In the genomic region with DNA sequence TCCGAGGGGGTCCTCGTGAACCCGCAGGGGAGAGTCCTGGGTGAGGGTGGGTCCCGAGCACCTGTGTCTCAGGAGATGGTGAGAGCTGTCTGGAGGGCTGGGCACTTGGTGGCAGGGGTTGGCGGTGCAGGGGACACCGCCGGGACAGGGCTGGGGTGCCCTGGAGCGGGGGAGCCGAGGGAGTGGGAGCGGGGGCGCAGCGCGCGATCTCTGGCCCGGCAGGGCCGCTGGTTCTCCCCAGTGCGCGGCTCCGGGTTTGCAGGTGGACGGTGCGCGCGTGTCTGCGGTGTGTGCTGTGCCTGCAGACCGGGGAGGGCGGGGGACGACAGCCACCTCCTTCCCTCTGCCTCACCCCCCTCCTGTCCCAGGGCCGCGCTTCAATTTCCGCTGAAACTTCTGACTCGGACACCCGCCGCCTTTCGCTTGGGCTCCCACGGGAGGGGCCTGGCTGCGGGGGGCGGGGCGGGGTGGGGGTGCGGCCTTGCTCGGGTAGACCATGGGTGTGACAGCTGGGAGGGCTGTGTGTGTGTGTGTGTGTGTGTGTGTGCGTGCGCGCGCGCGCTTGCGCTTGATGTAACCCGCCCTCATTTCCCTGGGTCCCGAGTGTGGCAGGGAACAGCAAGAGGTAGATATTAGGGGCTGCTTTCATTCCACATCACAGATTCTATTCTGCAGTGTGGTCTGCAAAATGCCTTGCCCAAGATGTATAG, we compare ENCODE assay signal across 8 cellular contexts. TPM values are rescaled to one million over a fixed set of nuclear protein-coding genes. Genes with fewer than 3 reads are reported as not detected.
DNase-seq lines count a peak whose midpoint lies in the region; ATAC-seq lines count a peak whose summit lies in the region.

No MANE protein-coding gene starts in this region.

- H3K27me3 Mint-ChIP-seq in activated naive CD8-positive, alpha-beta T cell treated with anti-CD3 and anti-CD28 coated beads, Interleukin-2, amount 50 U/mL, for 24 hours = no peaks in the 10 kb centered on the region

- intact Hi-C loops in left ventricle myocardium superior (cut with micrococcal nuclease) = no loop called here
- intact Hi-C loops in sciatic nerve (cut with DNase I) = no loop called here

- H3K27ac Mint-ChIP-seq in activated naive CD8-positive, alpha-beta T cell treated with anti-CD3 and anti-CD28 coated beads, Interleukin-2, amount 50 U/mL, for 24 hours = peak overlapping the region; percentile 59

- DNase-seq in ELF-1 (ENCODE audit: low read depth, low spot score) (peak; percentile 52), LHCN-M2 (ENCODE audit: low read depth) (peak; percentile 45), SW 1271 (lab: John Stamatoyannopoulos, UW) (peak; percentile 59 to 68), left ventricle myocardium superior (peak; percentile 75), sciatic nerve (ENCODE audit: low spot score) (peak; percentile 76), SKM-1 treated with dmso at 0.1 percent for 144 hours (lab: John Stamatoyannopoulos, UW; ENCODE audit: unreplicated experiment) (no peak)
- DNase-seq in activated naive CD8-positive, alpha-beta T cell treated with anti-CD3 and anti-CD28 coated beads, Interleukin-2, amount 50 U/mL, for 24 hours = peak; percentile 80

- no peaks in the 10 kb centered on the region for H3K9me3 Mint-ChIP-seq in activated naive CD8-positive, alpha-beta T cell treated with anti-CD3 and anti-CD28 coated beads, Interleukin-2, amount 50 U/mL, for 24 hours

- peaks cover 21% of the 10 kb centered on the region for H3K4me1 Mint-ChIP-seq in activated naive CD8-positive, alpha-beta T cell treated with anti-CD3 and anti-CD28 coated beads, Interleukin-2, amount 50 U/mL, for 24 hours

- H3K4me3 Mint-ChIP-seq in activated naive CD8-positive, alpha-beta T cell treated with anti-CD3 and anti-CD28 coated beads, Interleukin-2, amount 50 U/mL, for 24 hours = peak overlapping the region; percentile 80

- peaks cover 8% of the 10 kb centered on the region for H3K36me3 Mint-ChIP-seq in activated naive CD8-positive, alpha-beta T cell treated with anti-CD3 and anti-CD28 coated beads, Interleukin-2, amount 50 U/mL, for 24 hours (ENCODE audit: low read depth)

- ATAC-seq in GM21786 (IDR thresholded peaks at IDR 0.05; ENCODE audit: unreplicated experiment) (peak; percentile 56), left ventricle myocardium superior (peak; percentile 89), sciatic nerve (peak; percentile 83)
- peak; percentile 69 for ATAC-seq in activated naive CD8-positive, alpha-beta T cell treated with anti-CD3 and anti-CD28 coated beads, Interleukin-2, amount 50 U/mL, for 24 hours

RNA-seq across cellular contexts. Expression of a gene that starts 1.2 kb away (rescaled TPM):
- total RNA-seq in LHCN-M2 (2014; rRNA removed) = 1.3 and 1.6 TPM in 2 replicates
- 2.0 TPM for polyA plus RNA-seq in LHCN-M2 (2012)
- total RNA-seq in left ventricle myocardium superior = 0.40 TPM
- 6.2 TPM for total RNA-seq in sciatic nerve

RNA-seq across cellular contexts. Expression of a gene that starts 26.4 kb away (rescaled TPM):
- total RNA-seq in LHCN-M2 (2014; rRNA removed) (80.2 and 91.0 TPM in 2 replicates), left ventricle myocardium superior (44.8 TPM), sciatic nerve (72.7 TPM)
- polyA plus RNA-seq in LHCN-M2 (2012) = 75.5 TPM

RNA-seq across cellular contexts. Expression of a gene that starts 34.8 kb away (rescaled TPM):
- total RNA-seq in LHCN-M2 (2014; rRNA removed) (59.2 and 65.6 TPM in 2 replicates), left ventricle myocardium superior (17.4 TPM), sciatic nerve (39.6 TPM)
- 74.7 TPM for polyA plus RNA-seq in LHCN-M2 (2012)

RNA-seq across cellular contexts. Expression of a gene that starts 56.4 kb away (rescaled TPM):
- total RNA-seq in LHCN-M2 (2014; rRNA removed) (8.2 and 9.9 TPM in 2 replicates), left ventricle myocardium superior (18.3 TPM), sciatic nerve (17.0 TPM)
- 11.5 TPM for polyA plus RNA-seq in LHCN-M2 (2012)
